In genomic region chr3:57356275-57356674, GRCh38 we compare ENCODE assay signal across 1 cellular context.
TF ChIP-seq lines count a peak whose summit lies in the region.

No MANE protein-coding gene starts in this region.

TF ChIP-seq in HEK293, 187 proteins besides CTCF, POLR2A, EP300 and RAD21 (continued from another document):
- TF ChIP-seq ZBTB11 (tag by site-specific recombination; conservative IDR thresholded peaks at IDR 0.05; ENCODE audit: low read depth): peak; percentile 72
- TF ChIP-seq ZNF140 (tag by site-specific recombination; IDR thresholded peaks at IDR 0.05): peak; percentile 51; the same call in 1 of the 2 replicates
- peak; percentile 72 for TF ChIP-seq ZBTB8A (tag by site-specific recombination; IDR thresholded peaks at IDR 0.05)
- peak; percentile 51 for TF ChIP-seq ZNF510 (tag by site-specific recombination; IDR thresholded peaks at IDR 0.05; ENCODE audit: insufficient replicate concordance)
- 0 out of 2 replicates have a peak, but pooled peaks have one; percentile 48 for TF ChIP-seq ZNF558 (tag by site-specific recombination; IDR thresholded peaks at IDR 0.05)
- TF ChIP-seq ZNF629 (tag by site-specific recombination; IDR thresholded peaks at IDR 0.05): 0 out of 2 replicates have a peak, but pooled peaks have one; percentile 32
- TF ChIP-seq ZNF501 (tag by site-specific recombination; IDR thresholded peaks at IDR 0.05): 0 out of 2 replicates have a peak, but pooled peaks have one; percentile 41
- peak; percentile 56; the same call in 1 of the 2 replicates for TF ChIP-seq REST (tag by site-specific recombination; IDR thresholded peaks at IDR 0.05)
- TF ChIP-seq ZNF529 (tag by site-specific recombination; IDR thresholded peaks at IDR 0.05; ENCODE audit: insufficient replicate concordance): peak; percentile 19
- TF ChIP-seq ZNF623 (tag by site-specific recombination; IDR thresholded peaks at IDR 0.05): peak; percentile 72
- TF ChIP-seq ZXDB (tag by site-specific recombination; IDR thresholded peaks at IDR 0.05): peak; percentile 48; the same call in 1 of the 2 replicates
- 0 out of 2 replicates have a peak, but pooled peaks have one; percentile 24 for TF ChIP-seq ZNF404 (tag by site-specific recombination; IDR thresholded peaks at IDR 0.05)
- peak; percentile 40 for TF ChIP-seq ZNF654 (tag by site-specific recombination; IDR thresholded peaks at IDR 0.05; ENCODE audit: low read depth)
- peak; percentile 22; the same call in 1 of the 2 replicates for TF ChIP-seq SP3 (tag by site-specific recombination; IDR thresholded peaks at IDR 0.05)
- TF ChIP-seq ZNF292 (tag by site-specific recombination; IDR thresholded peaks at IDR 0.05; ENCODE audit: borderline replicate concordance, low read depth): 0 out of 2 replicates have a peak, but pooled peaks have one; percentile 24
- TF ChIP-seq ZNF555 (tag by site-specific recombination; conservative IDR thresholded peaks at IDR 0.05): peak; percentile 88
- TF ChIP-seq ZNF664 (tag by site-specific recombination; IDR thresholded peaks at IDR 0.05): peak; percentile 58; the same call in 1 of the 2 replicates
- TF ChIP-seq GFI1B (tag by site-specific recombination; IDR thresholded peaks at IDR 0.05): peak; percentile 23; the same call in 1 of the 2 replicates
- TF ChIP-seq ZNF560 (tag by site-specific recombination; IDR thresholded peaks at IDR 0.05; ENCODE audit: borderline replicate concordance): peak; percentile 45; the same call in 1 of the 2 replicates
- 0 out of 2 replicates have a peak, but pooled peaks have one; percentile 42 for TF ChIP-seq ZFP37 (tag by site-specific recombination; IDR thresholded peaks at IDR 0.05)
